Comparison of ENCODE assay signal across 1 cellular context in the genomic region with DNA sequence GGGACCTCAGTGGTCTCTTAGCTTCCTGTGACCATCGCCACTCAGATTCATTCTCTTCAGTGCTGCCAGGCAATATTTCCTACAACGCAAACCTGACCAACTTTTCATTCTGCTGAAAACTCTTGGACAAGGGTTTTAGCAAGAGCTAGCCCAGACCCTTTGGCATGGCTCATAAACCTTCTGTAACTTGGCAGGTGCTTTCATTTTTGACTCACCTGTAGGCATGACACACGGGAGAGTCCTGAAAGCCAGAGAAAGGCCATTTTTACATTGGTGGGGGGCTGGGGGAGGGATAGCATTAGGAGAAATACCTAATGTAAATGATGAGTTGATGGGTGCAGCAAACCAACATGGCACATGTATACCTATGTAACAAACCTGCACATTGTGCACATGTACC. TPM values are rescaled to one million over a fixed set of nuclear protein-coding genes. Genes with fewer than 3 reads are reported as not detected.
"Had no signal": no experiment of that assay in that cellular context is flagged by ENCODE, and none has a peak within 500 bp of the region (broad histone marks: within the 10 kb centered on the region; RNA-seq: fewer than 3 reads in every experiment).

No MANE protein-coding gene starts in this region.

RNA-seq across cellular contexts. Expression of gene NRN1, which starts 38.7 kb away (rescaled TPM):
- total RNA-seq: activated B cell treated with CpG ODN at 0.5 μM for 24 hours had no signal
